ENCODE assay signal across 8 cellular contexts in genomic region chr17:59839646-59840328, GRCh38. TPM values are rescaled to one million over a fixed set of nuclear protein-coding genes. Genes with fewer than 3 reads are reported as not detected.
DNase-seq lines count a peak whose midpoint lies in the region; ATAC-seq and TF ChIP-seq lines count a peak whose summit lies in the region.

No MANE protein-coding gene starts in this region.

- H3K27ac Mint-ChIP-seq in neural crest cell (ENCODE audit: unreplicated experiment), result peak overlapping the region; percentile 21

- H3K36me3 ChIP-seq in DND-41 (ENCODE audit: insufficient read depth, low read length) (peaks cover 27% of the 10 kb centered on the region), NT2/D1 (ENCODE audit: insufficient read depth, insufficient read length, low read length) (peaks cover 33% of the 10 kb centered on the region), ectodermal cell (ENCODE audit: control insufficient read depth, insufficient read depth, low read length) (no peaks in the 10 kb centered on the region)

- H3K27ac ChIP-seq in DND-41 (ENCODE audit: low read length) (peak overlapping the region; percentile 92), ectodermal cell (ENCODE audit: insufficient read depth, low read depth, low read length, poor library complexity, severe bottlenecking) (no peak overlapping the region)

- WGBS in ectodermal cell, 2 experiments, result 14 to 17% methylated on average over 4 of the region's 6 CpGs

- ATAC-seq in DND-41 (ENCODE audit: insufficient read depth, low read depth), result no peak
- no peak for ATAC-seq in HG03469 (IDR thresholded peaks at IDR 0.05; ENCODE audit: unreplicated experiment)

- peaks cover 33% of the 10 kb centered on the region for H3K79me2 ChIP-seq in DND-41 (ENCODE audit: insufficient read depth, low read length)

- DNase-seq in DND-41 (no peak), NT2/D1 (ENCODE audit: low read depth, low spot score) (no peak), neural crest cell (ENCODE audit: low read depth, low spot score) (no peak), hepatic stellate cell (ENCODE audit: low spot score) (no peak), amniotic stem cell (lab: John Stamatoyannopoulos, UW) (no peak), NCI-H2227 treated with DMSO at 0.1 percent for 48 hours (lab: John Stamatoyannopoulos, UW) (no peak)

- no peaks in the 10 kb centered on the region for H3K27me3 Mint-ChIP-seq in neural crest cell (ENCODE audit: low read depth)

- TF ChIP-seq CTCF in DND-41 (IDR thresholded peaks at IDR 0.05; ENCODE audit: borderline replicate concordance, extremely low read depth, low read length, poor library complexity, severe bottlenecking) (no peak), neural crest cell (conservative IDR thresholded peaks at IDR 0.05) (no peak)

- peak overlapping the region; percentile 72 for H3K4me2 ChIP-seq in DND-41 (ENCODE audit: insufficient read depth, low read length)

- H4K20me1 ChIP-seq in DND-41 (ENCODE audit: insufficient read depth, low read length), result no peaks in the 10 kb centered on the region

- H3K9ac ChIP-seq in DND-41 (ENCODE audit: low read depth, low read length), result peak overlapping the region; percentile 72
- H3K9ac ChIP-seq in NT2/D1 (ENCODE audit: insufficient read length, low read depth), result peak overlapping the region; percentile 66

- H3K27me3 ChIP-seq in DND-41 (ENCODE audit: insufficient read depth, low read length, poor library complexity), result no peaks in the 10 kb centered on the region
- no peaks in the 10 kb centered on the region for H3K27me3 ChIP-seq in NT2/D1 (ENCODE audit: insufficient read depth, insufficient read length)
- H3K27me3 ChIP-seq in ectodermal cell (ENCODE audit: control insufficient read depth, insufficient read depth, low read length, poor library complexity, severe bottlenecking), result no peaks in the 10 kb centered on the region

- no peak overlapping the region for H2AFZ ChIP-seq in DND-41 (ENCODE audit: low read depth, low read length)

- H3K4me3 ChIP-seq in DND-41 (ENCODE audit: low read depth in 1 of 2, low read length in 2 of 2) (peak overlapping the region; percentile 45 to 71; a peak in 3 of 4 replicates), NT2/D1 (ENCODE audit: insufficient read length, low read depth) (peak overlapping the region; percentile 51), ectodermal cell (ENCODE audit: insufficient read depth, low read depth, low read length) (peak overlapping the region; percentile 51)

- H3K9me3 ChIP-seq in DND-41 (ENCODE audit: insufficient read depth, low read length, severe bottlenecking), result no peaks in the 10 kb centered on the region
- H3K9me3 ChIP-seq in NT2/D1 (ENCODE audit: insufficient read depth, low read length), result no peaks in the 10 kb centered on the region
- H3K9me3 ChIP-seq in ectodermal cell (ENCODE audit: control insufficient read depth, low read length), result no peaks in the 10 kb centered on the region

- peaks cover 56% of the 10 kb centered on the region for H3K4me1 Mint-ChIP-seq in neural crest cell

- H3K4me1 ChIP-seq in DND-41 (ENCODE audit: insufficient read depth, low read length) (peaks cover 45% of the 10 kb centered on the region), NT2/D1 (ENCODE audit: insufficient read depth, insufficient read length) (no peaks in the 10 kb centered on the region), ectodermal cell (ENCODE audit: control insufficient read depth, insufficient read depth, low read length) (peaks cover 18% of the 10 kb centered on the region)

- peaks cover 9% of the 10 kb centered on the region for H3K36me3 Mint-ChIP-seq in neural crest cell (ENCODE audit: low read depth)

- H3K9me3 Mint-ChIP-seq in neural crest cell, result no peaks in the 10 kb centered on the region

- peak overlapping the region; percentile 88 for H3K4me3 Mint-ChIP-seq in neural crest cell

RNA-seq across cellular contexts. Expression of gene TUBD1, which starts 53.0 kb away (rescaled TPM):
- 25.3 TPM for polyA plus RNA-seq in ectodermal cell (2013, experiment 1 of 4)
- polyA plus RNA-seq in ectodermal cell (2013, experiment 2 of 4), result 25.6 TPM
- polyA plus RNA-seq in ectodermal cell (2013, experiment 3 of 4), result 22.3 TPM
- polyA plus RNA-seq in ectodermal cell (2013, experiment 4 of 4), result 21.3 TPM
- 22.2 and 22.3 TPM in 2 replicates for total RNA-seq in neural crest cell

RNA-seq across cellular contexts. Expression of gene RPS6KB1, which starts 53.1 kb away (rescaled TPM):
- 25.9 TPM for polyA plus RNA-seq in ectodermal cell (2013, experiment 1 of 4)
- 24.4 TPM for polyA plus RNA-seq in ectodermal cell (2013, experiment 2 of 4)
- polyA plus RNA-seq in ectodermal cell (2013, experiment 3 of 4), result 15.5 TPM
- 20.5 TPM for polyA plus RNA-seq in ectodermal cell (2013, experiment 4 of 4)
- total RNA-seq in neural crest cell, result 36.8 and 41.5 TPM in 2 replicates
